In genomic region chr15:74901612-74902063, GRCh38 we compare ENCODE assay signal across 8 cellular contexts. TPM values are rescaled to one million over a fixed set of nuclear protein-coding genes. Genes with fewer than 3 reads are reported as not detected.
DNase-seq lines count a peak whose midpoint lies in the region; ATAC-seq lines count a peak whose summit lies in the region.

No MANE protein-coding gene starts in this region.

- H3K9me3 Mint-ChIP-seq in activated CD4-positive, alpha-beta T cell treated with anti-CD3 and anti-CD28 coated beads, Interleukin-2, amount 10 ng/mL, durations not matched to agents 24 days and 14 days = no peaks in the 10 kb centered on the region
- H3K9me3 Mint-ChIP-seq in stimulated activated naive B cell treated with anti-CD40 and anti-IgM and Interleukin-4, amounts not matched to agents 10 μg/mL and 1 μg/mL and 100 μg/mL, for 72 hours = no peaks in the 10 kb centered on the region

- H3K36me3 Mint-ChIP-seq in activated CD4-positive, alpha-beta T cell treated with anti-CD3 and anti-CD28 coated beads, Interleukin-2, amount 10 ng/mL, durations not matched to agents 24 days and 14 days (ENCODE audit: low read depth) = peaks cover 48% of the 10 kb centered on the region
- peaks cover 29 to 53% of the 10 kb centered on the region in 2 donors for H3K36me3 Mint-ChIP-seq in stimulated activated naive B cell treated with anti-CD40 and anti-IgM and Interleukin-4, amounts not matched to agents 10 μg/mL and 1 μg/mL and 100 μg/mL, for 72 hours

- no peak overlapping the region for H3K27ac Mint-ChIP-seq in activated CD4-positive, alpha-beta T cell treated with anti-CD3 and anti-CD28 coated beads, Interleukin-2, amount 10 ng/mL, durations not matched to agents 24 days and 14 days
- peak overlapping the region; percentile 69 for H3K27ac Mint-ChIP-seq in stimulated activated naive B cell treated with anti-CD40 and anti-IgM and Interleukin-4, amounts not matched to agents 10 μg/mL and 1 μg/mL and 100 μg/mL, for 72 hours

- no peak overlapping the region for H3K4me3 Mint-ChIP-seq in activated CD4-positive, alpha-beta T cell treated with anti-CD3 and anti-CD28 coated beads, Interleukin-2, amount 10 ng/mL, durations not matched to agents 24 days and 14 days
- no peak overlapping the region for H3K4me3 Mint-ChIP-seq in stimulated activated naive B cell treated with anti-CD40 and anti-IgM and Interleukin-4, amounts not matched to agents 10 μg/mL and 1 μg/mL and 100 μg/mL, for 72 hours

- no peaks in the 10 kb centered on the region for H3K27me3 Mint-ChIP-seq in activated CD4-positive, alpha-beta T cell treated with anti-CD3 and anti-CD28 coated beads, Interleukin-2, amount 10 ng/mL, durations not matched to agents 24 days and 14 days
- H3K27me3 Mint-ChIP-seq in stimulated activated naive B cell treated with anti-CD40 and anti-IgM and Interleukin-4, amounts not matched to agents 10 μg/mL and 1 μg/mL and 100 μg/mL, for 72 hours = no peaks in the 10 kb centered on the region

- intact Hi-C loops in activated CD4-positive, alpha-beta T cell treated with anti-CD3 and anti-CD28 coated beads, Interleukin-2, amount 10 ng/mL, durations not matched to agents 24 days and 14 days (cut with micrococcal nuclease) = loop anchor here (1.0 kb wide), 1 partner anchor 12 kb away; no protein-coding TSS in a partner anchor

- ATAC-seq in stimulated activated naive B cell treated with anti-CD40 and anti-IgM and Interleukin-4, amounts not matched to agents 10 μg/mL and 1 μg/mL and 100 μg/mL, for 72 hours (replicated peaks) = peak; percentile 52 to 65

- peaks cover 26% of the 10 kb centered on the region for H3K4me1 Mint-ChIP-seq in activated CD4-positive, alpha-beta T cell treated with anti-CD3 and anti-CD28 coated beads, Interleukin-2, amount 10 ng/mL, durations not matched to agents 24 days and 14 days
- H3K4me1 Mint-ChIP-seq in stimulated activated naive B cell treated with anti-CD40 and anti-IgM and Interleukin-4, amounts not matched to agents 10 μg/mL and 1 μg/mL and 100 μg/mL, for 72 hours = peaks cover 15 to 33% of the 10 kb centered on the region in 2 donors

- DNase-seq in activated gamma-delta T cell treated with Interleukin-2 at 50 U/mL for 16 hours (peak; percentile 63), activated gamma-delta T cell (lab: John Stamatoyannopoulos, UW) (no peak), NCI-H2196 treated with DMSO at 0.1 percent for 48 hours (lab: John Stamatoyannopoulos, UW; ENCODE audit: unreplicated experiment) (peak; percentile 9), midbrain (lab: John Stamatoyannopoulos, UW) (peak; percentile 59), middle frontal gyrus (ENCODE audit: extremely low spot score, low spot score) (no peak)
- peak; percentile 91 for DNase-seq in activated CD4-positive, alpha-beta T cell treated with anti-CD3 and anti-CD28 coated beads, Interleukin-2, amount 10 ng/mL, durations not matched to agents 24 days and 14 days
- DNase-seq in effector CD4-positive, alpha-beta T cell = peak; percentile 44
- DNase-seq in stimulated activated naive B cell treated with anti-CD40 and anti-IgM and Interleukin-4, amounts not matched to agents 10 μg/mL and 1 μg/mL and 100 μg/mL, for 72 hours = peak; percentile 46

RNA-seq across cellular contexts. Expression of gene FAM219B, which starts 5.0 kb away (rescaled TPM):
- total RNA-seq in activated CD4-positive, alpha-beta T cell treated with anti-CD3 and anti-CD28 coated beads, Interleukin-2, amount 10 ng/mL, durations not matched to agents 24 days and 14 days = 68.0 and 82.0 TPM in 2 replicates

RNA-seq across cellular contexts. Expression of gene MPI, which starts 11.8 kb away (rescaled TPM):
- total RNA-seq in activated CD4-positive, alpha-beta T cell treated with anti-CD3 and anti-CD28 coated beads, Interleukin-2, amount 10 ng/mL, durations not matched to agents 24 days and 14 days = 63.9 and 64.4 TPM in 2 replicates

RNA-seq across cellular contexts. Expression of gene SCAMP2, which starts 28.5 kb away (rescaled TPM):
- total RNA-seq in activated CD4-positive, alpha-beta T cell treated with anti-CD3 and anti-CD28 coated beads, Interleukin-2, amount 10 ng/mL, durations not matched to agents 24 days and 14 days = 89.4 and 94.8 TPM in 2 replicates

RNA-seq across cellular contexts. Expression of gene COX5A, which starts 36.2 kb away (rescaled TPM):
- 314 and 317 TPM in 2 replicates for total RNA-seq in activated CD4-positive, alpha-beta T cell treated with anti-CD3 and anti-CD28 coated beads, Interleukin-2, amount 10 ng/mL, durations not matched to agents 24 days and 14 days

RNA-seq across cellular contexts. Expression of gene RPP25, which starts 54.9 kb away (rescaled TPM):
- 13.1 and 13.9 TPM in 2 replicates for total RNA-seq in activated CD4-positive, alpha-beta T cell treated with anti-CD3 and anti-CD28 coated beads, Interleukin-2, amount 10 ng/mL, durations not matched to agents 24 days and 14 days

Comparison
In these comparisons a context has a peak if more than half of its experiments do, and no peak if none do; other contexts are left out.
1. DNase-seq: peak in activated gamma-delta T cell treated with Interleukin-2 at 50 U/mL for 16 hours (single experiment), NCI-H2196 treated with DMSO at 0.1 percent for 48 hours (single experiment), activated CD4-positive, alpha-beta T cell treated with anti-CD3 and anti-CD28 coated beads, Interleukin-2, amount 10 ng/mL, durations not matched to agents 24 days and 14 days (single experiment), effector CD4-positive, alpha-beta T cell (single experiment), midbrain (single experiment) and stimulated activated naive B cell treated with anti-CD40 and anti-IgM and Interleukin-4, amounts not matched to agents 10 μg/mL and 1 μg/mL and 100 μg/mL, for 72 hours (single experiment); none in activated gamma-delta T cell (single experiment) and middle frontal gyrus (single experiment).